ENCODE assay signal across 1 cellular context in genomic region chr1:21827141-21827679, GRCh38.
TF ChIP-seq lines count a peak whose summit lies in the region.

No MANE protein-coding gene starts in this region.

TF ChIP-seq in endothelial cell of umbilical vein, 7 proteins besides CTCF, POLR2A, EP300 and RAD21 (continued from another document):
- no peak for TF ChIP-seq MAX (IDR thresholded peaks at IDR 0.05; ENCODE audit: insufficient read depth, insufficient read length)
- peak; percentile 11 for TF ChIP-seq POLR2AphosphoS5 (IDR thresholded peaks at IDR 0.05; ENCODE audit: insufficient read depth, low read depth, low read length)
